Comparison of ENCODE assay signal across 8 cellular contexts in genomic region chr12:122399592-122400373, GRCh38. TPM values are rescaled to one million over a fixed set of nuclear protein-coding genes. Genes with fewer than 3 reads are reported as not detected.
DNase-seq lines count a peak whose midpoint lies in the region; ATAC-seq, FAIRE-seq and TF ChIP-seq lines count a peak whose summit lies in the region.

No MANE protein-coding gene starts in this region.

- no peaks in the 10 kb centered on the region for H3K27me3 ChIP-seq in astrocyte (ENCODE audit: insufficient read depth, low read length)
- H3K27me3 ChIP-seq in left ventricle myocardium inferior (ENCODE audit: low read depth), result no peaks in the 10 kb centered on the region
- no peaks in the 10 kb centered on the region for H3K27me3 ChIP-seq in psoas muscle (ENCODE audit: insufficient read depth in 3 of 3, low read length in 2 of 3)

- H3K4me2 ChIP-seq in astrocyte (ENCODE audit: low read length), result peak overlapping the region; percentile 76

- WGBS in psoas muscle, 3 donors, result 8 to 9% (median 9%) methylated on average over 14 of the region's 14 CpGs

- intact Hi-C loops in left ventricle myocardium inferior (cut with micrococcal nuclease), result loop anchor here (5.0 kb wide), 1 partner anchor 73 kb away; no protein-coding TSS in a partner anchor
- intact Hi-C loops in psoas muscle (cut with DNase I), result loop anchor here in 1 of 2 donors (1.0 to 5.0 kb wide), 3 partner anchors 23 to 72 kb away; partner anchors contain the start of gene CLIP1

- no peak for FAIRE-seq in astrocyte (lab: Jason Lieb, UNC)

- H3K9me3 Mint-ChIP-seq in astrocyte (ENCODE audit: unreplicated experiment), result no peaks in the 10 kb centered on the region

- no peaks in the 10 kb centered on the region for H3K36me3 ChIP-seq in astrocyte (ENCODE audit: insufficient read depth, low read length)
- no peaks in the 10 kb centered on the region for H3K36me3 ChIP-seq in left ventricle myocardium inferior
- peaks cover 0 to 25% of the 10 kb centered on the region in 2 donors for H3K36me3 ChIP-seq in psoas muscle (ENCODE audit: insufficient read depth in 1 of 2, low read depth in 1 of 2)

- H3K27ac ChIP-seq in astrocyte (ENCODE audit: low read depth, low read length), result peak overlapping the region; percentile 99
- peak overlapping the region; percentile 86 for H3K27ac ChIP-seq in left ventricle myocardium inferior (replicated peaks)
- peak overlapping the region; percentile 94 for H3K27ac ChIP-seq in psoas muscle

- DNase-seq in NCI-H1092 treated with DMSO at 0.1 percent for 48 hours (lab: John Stamatoyannopoulos, UW) (peak; percentile 55), NCI-H1092 (lab: John Stamatoyannopoulos, UW) (no peak), NB4 (ENCODE audit: low read depth) (peak; percentile 90), T follicular helper cell (ENCODE audit: low read depth) (peak; percentile 36), astrocyte (ENCODE audit: low read depth) (peak; percentile 90), left ventricle myocardium inferior (peak; percentile 53), psoas muscle (peak; percentile 77 to 88)

- H3K4me1 ChIP-seq in astrocyte (ENCODE audit: insufficient read depth, low read length) (peaks cover 20% of the 10 kb centered on the region), left ventricle myocardium inferior (peaks cover 43% of the 10 kb centered on the region), psoas muscle (peaks cover 57% of the 10 kb centered on the region)

- ATAC-seq in psoas muscle (peak; percentile 83 to 90 (median 85)), GM19023 (IDR thresholded peaks at IDR 0.05; ENCODE audit: unreplicated experiment) (no peak)

- H2AFZ ChIP-seq in astrocyte (ENCODE audit: low read depth, low read length), result no peak overlapping the region

- H3K4me3 ChIP-seq in NB4 (ENCODE audit: low read depth, low read length), result peak overlapping the region; percentile 7
- H3K4me3 ChIP-seq in astrocyte (ENCODE audit: insufficient read depth, low read depth, low read length), result peak overlapping the region; percentile 16
- H3K4me3 ChIP-seq in left ventricle myocardium inferior, result peak overlapping the region; percentile 41
- H3K4me3 ChIP-seq in psoas muscle, result peak overlapping the region; percentile 71

- TF ChIP-seq CTCF in NB4 (IDR thresholded peaks at IDR 0.05; ENCODE audit: low read depth, low read length), result peak; percentile 73
- peak; percentile 70 for TF ChIP-seq CTCF in astrocyte (IDR thresholded peaks at IDR 0.05; ENCODE audit: insufficient read depth, low read depth, low read length)
- TF ChIP-seq CTCF in left ventricle myocardium inferior (IDR thresholded peaks at IDR 0.05; ENCODE audit: borderline replicate concordance), result peak; percentile 77
- peak; percentile 63 for TF ChIP-seq CTCF in psoas muscle (IDR thresholded peaks at IDR 0.05)

- H3K4me3 Mint-ChIP-seq in astrocyte (ENCODE audit: unreplicated experiment), result peak overlapping the region; percentile 75

- peaks cover 25% of the 10 kb centered on the region for H3K4me1 Mint-ChIP-seq in astrocyte (ENCODE audit: low read depth, unreplicated experiment)

- TF ChIP-seq POLR2A in NB4 (IDR thresholded peaks at IDR 0.05; ENCODE audit: extremely low read depth, insufficient read length), result no peak

- H3K79me2 ChIP-seq in astrocyte (ENCODE audit: insufficient read depth, low read length), result peaks cover 69% of the 10 kb centered on the region

- H3K9me3 ChIP-seq in astrocyte (ENCODE audit: insufficient read depth, low read depth, low read length), result no peaks in the 10 kb centered on the region
- H3K9me3 ChIP-seq in left ventricle myocardium inferior (replicated peaks), result no peaks in the 10 kb centered on the region
- H3K9me3 ChIP-seq in psoas muscle, result no peaks in the 10 kb centered on the region

- peak overlapping the region; percentile 87 for H3K9ac ChIP-seq in astrocyte (ENCODE audit: low read length)

- H3K36me3 Mint-ChIP-seq in astrocyte (ENCODE audit: low read depth, unreplicated experiment), result peaks cover 5% of the 10 kb centered on the region

- H3K27ac Mint-ChIP-seq in astrocyte (ENCODE audit: unreplicated experiment), result peak overlapping the region; percentile 100

- H3K27me3 Mint-ChIP-seq in astrocyte (ENCODE audit: low read depth, unreplicated experiment), result no peaks in the 10 kb centered on the region

- H4K20me1 ChIP-seq in astrocyte (ENCODE audit: insufficient read depth, low read length), result peaks cover 5% of the 10 kb centered on the region

RNA-seq across cellular contexts. Expression of gene CLIP1, which starts 22.7 kb away (rescaled TPM):
- total RNA-seq in astrocyte (59.4 and 70.0 TPM in 2 replicates), left ventricle myocardium inferior (102 TPM), psoas muscle (100 to 1,000 TPM; 458 to 639 (median 574) TPM)
- 100 to 1,000 TPM; 235 to 290 (median 241) TPM for polyA plus RNA-seq in psoas muscle

Comparison
In these comparisons a context has a peak if more than half of its experiments do, and no peak if none do; other contexts are left out.
1. H3K4me3 ChIP-seq: peak in every context shown above with its lines; median percentile 71 in psoas muscle; 41 in left ventricle myocardium inferior; 16 in astrocyte; 7 in NB4.